ENCODE assay signal across 15 cellular contexts in the genomic region with DNA sequence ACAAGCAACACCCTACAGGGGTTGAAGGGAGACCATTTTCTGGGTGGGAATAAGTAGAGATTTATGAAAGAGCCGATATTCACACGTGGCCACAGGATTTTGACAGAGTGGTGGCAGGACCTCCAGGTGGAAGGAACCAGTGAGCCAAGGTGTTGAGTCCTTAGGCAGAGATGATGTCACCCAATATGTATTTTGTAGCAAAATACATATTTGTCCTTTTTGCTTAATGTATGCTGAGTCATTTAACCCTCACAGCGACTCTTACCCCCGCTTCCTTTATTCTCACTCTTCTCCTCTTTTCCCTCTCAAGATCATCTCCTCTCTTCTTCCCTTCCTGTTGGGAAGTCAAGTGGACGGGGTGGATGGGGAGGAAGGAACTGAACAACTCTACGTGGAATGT.
A peak's percentile ranks its signal among the peaks of the same experiment; 100 is the strongest.
DNase-seq lines count a peak whose midpoint lies in the region; ATAC-seq, FAIRE-seq and TF ChIP-seq lines count a peak whose summit lies in the region.
"Had no signal": no experiment of that assay in that cellular context is flagged by ENCODE, and none has a peak within 500 bp of the region (broad histone marks: within the 10 kb centered on the region; RNA-seq: fewer than 3 reads in every experiment).

No MANE protein-coding gene starts in this region.

- H3K27me3 ChIP-seq in bronchial epithelial cell (ENCODE audit: control insufficient read depth, insufficient read depth, low read length), result no peaks in the 10 kb centered on the region

- peak overlapping the region; percentile 77 for H3K4me2 ChIP-seq in A549

- H3K27ac ChIP-seq in A549, result peak overlapping the region; percentile 96 to 99

- peak; percentile 66 to 73 for ATAC-seq in A549
- ATAC-seq in omental fat pad (ENCODE audit: low FRiP score), result no peak
- no peak for ATAC-seq in WTC11

- DNase-seq in A549 (ENCODE audit: low read depth in 1 of 2, low spot score in 1 of 2), result peak; percentile 19 to 87
- DNase-seq in HCEC 1CT, result peak; percentile 73
- peak; percentile 87 for DNase-seq in bronchial epithelial cell (ENCODE audit: low read depth)
- DNase-seq in mesothelial cell of epicardium (ENCODE audit: low spot score in 2 of 2, unreplicated experiment in 2 of 2), result no peak
- no peak for DNase-seq in omental fat pad (ENCODE audit: low spot score)
- no peak for DNase-seq in WTC11 (ENCODE audit: low spot score)
- no peak for DNase-seq in NCI-H526 (lab: John Stamatoyannopoulos, UW)
- no peak for DNase-seq in erythroblast (lab: John Stamatoyannopoulos, UW)
- DNase-seq: activated CD4-positive, alpha-beta T cell treated with anti-CD3 and anti-CD28 coated beads for 1 hour; activated CD8-positive, alpha-beta memory T cell treated with anti-CD3 and anti-CD28 coated beads, Interleukin-2, amount 50 U/mL, for 48 hours; cerebellar nuclear complex; NCI-H1092 treated with DMSO at 0.1 percent for 48 hours; NCI-H2227 treated with DMSO at 0.1 percent for 48 hours; nucleus accumbens had no signal

- H3K27me3 Mint-ChIP-seq in mesothelial cell of epicardium (ENCODE audit: low read depth) (no peaks in the 10 kb centered on the region), WTC11 (ENCODE audit: low read depth) (no peaks in the 10 kb centered on the region)

- no peak; a peak in 1 of 5 replicates for TF ChIP-seq RAD21 in A549 (conservative IDR thresholded peaks at IDR 0.05 in 1 of 2, IDR thresholded peaks at IDR 0.05 in 1 of 2)

- peak; percentile 78; a peak in 3 of 5 replicates for TF ChIP-seq EP300 in A549 (IDR thresholded peaks at IDR 0.05)

- no peaks in the 10 kb centered on the region for H3K36me3 ChIP-seq in bronchial epithelial cell (ENCODE audit: control insufficient read depth, insufficient read depth, low read length)

- FAIRE-seq in A549 (lab: Jason Lieb, UNC), result no peak
- FAIRE-seq in bronchial epithelial cell (lab: Jason Lieb, UNC), result no peak

- CTCF ChIA-PET in A549 (lab: Yijun Ruan, JAX), result interaction anchor here (2.1 kb wide), 1 partner anchor 225 kb away, joined by 6 read pairs; no protein-coding TSS in a partner anchor
- CTCF ChIA-PET in WTC11 (lab: Charles Lee), result no interaction called here

- TF ChIP-seq CTCF in A549 (IDR thresholded peaks at IDR 0.05) (no peak), bronchial epithelial cell (IDR thresholded peaks at IDR 0.05; ENCODE audit: insufficient read depth, low read length, severe bottlenecking) (no peak), mesothelial cell of epicardium (IDR thresholded peaks at IDR 0.05; ENCODE audit: unreplicated experiment) (no peak), omental fat pad (IDR thresholded peaks at IDR 0.05) (no peak), WTC11 (IDR thresholded peaks at IDR 0.05) (no peak)

- no peak for TF ChIP-seq POLR2A in A549 (IDR thresholded peaks at IDR 0.05; ENCODE audit: low read length)
- no peak for TF ChIP-seq POLR2A in erythroblast (IDR thresholded peaks at IDR 0.05; ENCODE audit: low read length)

- H3K4me1 ChIP-seq in A549, result peaks cover 78% of the 10 kb centered on the region

- H3K4me3 Mint-ChIP-seq in mesothelial cell of epicardium (no peak overlapping the region), WTC11 (no peak overlapping the region)
- H3K4me3 Mint-ChIP-seq: activated naive CD4-positive, alpha-beta T cell treated with anti-CD3 and anti-CD28 coated beads, Interleukin-2, amount 50 U/mL, for 24 hours had no signal

- H3K4me3 ChIP-seq in A549 (peak overlapping the region; percentile 11; the same call in 2 of the 3 replicates), bronchial epithelial cell (ENCODE audit: low read depth, low read length) (no peak overlapping the region)

- no peaks in the 10 kb centered on the region for H3K9me3 ChIP-seq in A549

- no peaks in the 10 kb centered on the region for H3K36me3 Mint-ChIP-seq in mesothelial cell of epicardium
- no peaks in the 10 kb centered on the region for H3K36me3 Mint-ChIP-seq in WTC11
- H3K36me3 Mint-ChIP-seq: activated naive CD4-positive, alpha-beta T cell treated with anti-CD3 and anti-CD28 coated beads, Interleukin-2, amount 50 U/mL, for 24 hours had no signal

- no peaks in the 10 kb centered on the region for H3K9me3 Mint-ChIP-seq in mesothelial cell of epicardium
- no peaks in the 10 kb centered on the region for H3K9me3 Mint-ChIP-seq in WTC11
- H3K9me3 Mint-ChIP-seq: activated naive CD4-positive, alpha-beta T cell treated with anti-CD3 and anti-CD28 coated beads, Interleukin-2, amount 50 U/mL, for 24 hours had no signal

- 4% methylated on average over 6 of the region's 6 CpGs for WGBS in A549 (ENCODE audit: missing lambda C conversion rate)

- POLR2A ChIA-PET in A549 (lab: Yijun Ruan, JAX), result no interaction called here
- POLR2A ChIA-PET in WTC11 (lab: Charles Lee), result no interaction called here

- peaks cover 54% of the 10 kb centered on the region for H3K4me1 Mint-ChIP-seq in mesothelial cell of epicardium
- H3K4me1 Mint-ChIP-seq in WTC11, result peaks cover 8% of the 10 kb centered on the region
- H3K4me1 Mint-ChIP-seq: activated naive CD4-positive, alpha-beta T cell treated with anti-CD3 and anti-CD28 coated beads, Interleukin-2, amount 50 U/mL, for 24 hours had no signal

- peak overlapping the region; percentile 69 for H3K27ac Mint-ChIP-seq in mesothelial cell of epicardium
- no peak overlapping the region for H3K27ac Mint-ChIP-seq in WTC11
- H3K27ac Mint-ChIP-seq: activated naive CD4-positive, alpha-beta T cell treated with anti-CD3 and anti-CD28 coated beads, Interleukin-2, amount 50 U/mL, for 24 hours had no signal

TF ChIP-seq in A549, 52 proteins besides CTCF, POLR2A, EP300 and RAD21 (continues in another document):
- TF ChIP-seq JUNB (IDR thresholded peaks at IDR 0.05), result peak; percentile 83
- no peak for TF ChIP-seq RCOR1 (IDR thresholded peaks at IDR 0.05; ENCODE audit: low read depth, low read length)
- no peak for TF ChIP-seq BHLHE40 (IDR thresholded peaks at IDR 0.05; ENCODE audit: low read depth, low read length)
- no peak for TF ChIP-seq RFX5 (IDR thresholded peaks at IDR 0.05)
- TF ChIP-seq FOSB (CRISPR knock-in tag; IDR thresholded peaks at IDR 0.05), result no peak
- TF ChIP-seq SMC3 (IDR thresholded peaks at IDR 0.05), result 0 out of 3 replicates have a peak, but pooled peaks have one; percentile 3
- TF ChIP-seq, protein P1, sequence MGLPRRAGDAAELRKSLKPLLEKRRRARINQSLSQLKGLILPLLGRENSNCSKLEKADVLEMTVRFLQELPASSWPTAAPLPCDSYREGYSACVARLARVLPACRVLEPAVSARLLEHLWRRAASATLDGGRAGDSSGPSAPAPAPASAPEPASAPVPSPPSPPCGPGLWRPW (IDR thresholded peaks at IDR 0.05), result peak; percentile 37; the same call in 1 of the 2 replicates
- no peak for TF ChIP-seq ZSCAN20 (CRISPR knock-in tag; IDR thresholded peaks at IDR 0.05)
- no peak for TF ChIP-seq MYC (IDR thresholded peaks at IDR 0.05; ENCODE audit: borderline replicate concordance, low read length)
- TF ChIP-seq, protein P2, sequence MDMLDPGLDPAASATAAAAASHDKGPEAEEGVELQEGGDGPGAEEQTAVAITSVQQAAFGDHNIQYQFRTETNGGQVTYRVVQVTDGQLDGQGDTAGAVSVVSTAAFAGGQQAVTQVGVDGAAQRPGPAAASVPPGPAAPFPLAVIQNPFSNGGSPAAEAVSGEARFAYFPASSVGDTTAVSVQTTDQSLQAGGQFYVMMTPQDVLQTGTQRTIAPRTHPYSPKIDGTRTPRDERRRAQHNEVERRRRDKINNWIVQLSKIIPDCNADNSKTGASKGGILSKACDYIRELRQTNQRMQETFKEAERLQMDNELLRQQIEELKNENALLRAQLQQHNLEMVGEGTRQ (IDR thresholded peaks at IDR 0.05), result no peak
- TF ChIP-seq ZNF302 (CRISPR knock-in tag; IDR thresholded peaks at IDR 0.05), result no peak
- TF ChIP-seq HDAC2 (IDR thresholded peaks at IDR 0.05), result no peak
- no peak; the same call in 1 of the 2 replicates for TF ChIP-seq EHF (CRISPR knock-in tag; IDR thresholded peaks at IDR 0.05)
- TF ChIP-seq ESRRA (IDR thresholded peaks at IDR 0.05; ENCODE audit: borderline replicate concordance, low read length), result no peak
- no peak for TF ChIP-seq CBX2 (IDR thresholded peaks at IDR 0.05; ENCODE audit: borderline replicate concordance, low read depth)
- no peak for TF ChIP-seq HOXB13 (CRISPR knock-in tag; IDR thresholded peaks at IDR 0.05; ENCODE audit: low read depth)

TF ChIP-seq in WTC11, 78 proteins besides CTCF, POLR2A, EP300 and RAD21 (continues in another document):
- TF ChIP-seq, protein P3, sequence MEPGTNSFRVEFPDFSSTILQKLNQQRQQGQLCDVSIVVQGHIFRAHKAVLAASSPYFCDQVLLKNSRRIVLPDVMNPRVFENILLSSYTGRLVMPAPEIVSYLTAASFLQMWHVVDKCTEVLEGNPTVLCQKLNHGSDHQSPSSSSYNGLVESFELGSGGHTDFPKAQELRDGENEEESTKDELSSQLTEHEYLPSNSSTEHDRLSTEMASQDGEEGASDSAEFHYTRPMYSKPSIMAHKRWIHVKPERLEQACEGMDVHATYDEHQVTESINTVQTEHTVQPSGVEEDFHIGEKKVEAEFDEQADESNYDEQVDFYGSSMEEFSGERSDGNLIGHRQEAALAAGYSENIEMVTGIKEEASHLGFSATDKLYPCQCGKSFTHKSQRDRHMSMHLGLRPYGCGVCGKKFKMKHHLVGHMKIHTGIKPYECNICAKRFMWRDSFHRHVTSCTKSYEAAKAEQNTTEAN (CRISPR knock-in tag; IDR thresholded peaks at IDR 0.05), result no peak
- no peak for TF ChIP-seq TEAD1 (CRISPR knock-in tag; IDR thresholded peaks at IDR 0.05)
- no peak for TF ChIP-seq HMGA2 (CRISPR knock-in tag; IDR thresholded peaks at IDR 0.05)
- no peak for TF ChIP-seq JUN (CRISPR knock-in tag; IDR thresholded peaks at IDR 0.05)
- TF ChIP-seq, protein P4, sequence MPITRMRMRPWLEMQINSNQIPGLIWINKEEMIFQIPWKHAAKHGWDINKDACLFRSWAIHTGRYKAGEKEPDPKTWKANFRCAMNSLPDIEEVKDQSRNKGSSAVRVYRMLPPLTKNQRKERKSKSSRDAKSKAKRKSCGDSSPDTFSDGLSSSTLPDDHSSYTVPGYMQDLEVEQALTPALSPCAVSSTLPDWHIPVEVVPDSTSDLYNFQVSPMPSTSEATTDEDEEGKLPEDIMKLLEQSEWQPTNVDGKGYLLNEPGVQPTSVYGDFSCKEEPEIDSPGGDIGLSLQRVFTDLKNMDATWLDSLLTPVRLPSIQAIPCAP (CRISPR knock-in tag; IDR thresholded peaks at IDR 0.05), result no peak
- no peak for TF ChIP-seq ZNF416 (CRISPR knock-in tag; IDR thresholded peaks at IDR 0.05)

Comparison
In these comparisons a context has a peak if more than half of its experiments do, and no peak if none do; other contexts are left out.
1. ATAC-seq: peak in A549 (2 of 2); none in omental fat pad (single experiment) and WTC11 (single experiment).
2. DNase-seq: peak in A549 (2 of 2), HCEC 1CT (single experiment) and bronchial epithelial cell (single experiment); none in mesothelial cell of epicardium (0 of 2), omental fat pad (single experiment), WTC11 (single experiment), NCI-H526 (0 of 2) and erythroblast (0 of 2).
3. Of the 8 proteins assayed by ChIP-seq in both WTC11 and A549: peak only in WTC11: none; only in A549: JUN and MAX; in both: none; in neither: 6.